In the genomic region with DNA sequence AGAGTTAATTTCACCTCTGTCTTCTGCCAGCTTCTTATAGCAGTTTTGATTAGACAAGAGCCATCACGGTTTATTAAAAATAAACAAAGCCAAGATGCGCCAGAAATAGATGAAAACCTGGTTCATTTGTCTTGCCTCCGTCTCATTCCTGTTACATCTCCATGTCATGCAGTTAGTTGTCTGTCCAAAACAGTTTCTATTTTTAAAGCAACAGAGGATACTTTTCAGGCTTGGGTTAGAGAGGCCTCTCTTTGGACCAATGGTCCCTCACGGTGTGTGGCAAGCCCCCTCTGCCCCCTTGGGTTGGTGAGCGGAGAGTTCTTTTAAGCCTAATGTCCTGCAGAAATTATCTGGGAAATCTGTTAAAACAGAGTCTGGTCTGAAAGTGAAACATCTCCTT, we compare ENCODE assay signal across 23 cellular contexts.
DNase-seq lines count a peak whose midpoint lies in the region; ATAC-seq, FAIRE-seq and TF ChIP-seq lines count a peak whose summit lies in the region.
"Had no signal": no experiment of that assay in that cellular context is flagged by ENCODE, and none has a peak within 500 bp of the region (broad histone marks: within the 10 kb centered on the region; RNA-seq: fewer than 3 reads in every experiment).

No MANE protein-coding gene starts in this region.

- no peak overlapping the region for H3K27ac Mint-ChIP-seq in activated naive CD4-positive, alpha-beta T cell treated with anti-CD3 and anti-CD28 coated beads for 36 hours
- H3K27ac Mint-ChIP-seq in endodermal cell: no peak overlapping the region
- H3K27ac Mint-ChIP-seq: CD4-positive, CD25-positive, alpha-beta regulatory T cell had no signal

- intact Hi-C loops in Right ventricle myocardium inferior (cut with DNase I) (no loop called here), spleen (cut with DNase I; ENCODE audit: low total_unique reads) (no loop called here)
- intact Hi-C loops in activated naive CD4-positive, alpha-beta T cell treated with anti-CD3 and anti-CD28 coated beads for 36 hours (cut with micrococcal nuclease): no loop called here

- H3K27me3 ChIP-seq in right atrium auricular region (no peaks in the 10 kb centered on the region), spleen (replicated peaks in 1 of 7) (no peaks in the 10 kb centered on the region), endodermal cell (ENCODE audit: control insufficient read depth, insufficient read depth, low read length, poor library complexity, severe bottlenecking) (no peaks in the 10 kb centered on the region)

- H3K9me3 ChIP-seq in right atrium auricular region (no peaks in the 10 kb centered on the region), spleen (peaks cover 0 to 9% (median 0%) of the 10 kb centered on the region in 8 donors), endodermal cell (ENCODE audit: control insufficient read depth, low read length) (no peaks in the 10 kb centered on the region)

- H3K4me1 Mint-ChIP-seq in activated naive CD4-positive, alpha-beta T cell treated with anti-CD3 and anti-CD28 coated beads for 36 hours (ENCODE audit: low read depth): peaks cover 17% of the 10 kb centered on the region
- H3K4me1 Mint-ChIP-seq in endodermal cell: no peaks in the 10 kb centered on the region

- H3K36me3 ChIP-seq in right atrium auricular region (no peaks in the 10 kb centered on the region), spleen (no peaks in the 10 kb centered on the region), endodermal cell (ENCODE audit: control insufficient read depth, insufficient read depth, low read length) (no peaks in the 10 kb centered on the region)

- no peak overlapping the region for H3K4me3 ChIP-seq in right atrium auricular region
- H3K4me3 ChIP-seq in spleen: no peak overlapping the region
- H3K4me3 ChIP-seq in endodermal cell (ENCODE audit: low read length): no peak overlapping the region

- H3K4me1 ChIP-seq in right atrium auricular region (no peaks in the 10 kb centered on the region), spleen (peaks cover 0 to 6% (median 0%) of the 10 kb centered on the region in 6 donors), endodermal cell (ENCODE audit: control insufficient read depth, insufficient read depth, low read length) (no peaks in the 10 kb centered on the region)

- H3K4me3 Mint-ChIP-seq in activated naive CD4-positive, alpha-beta T cell treated with anti-CD3 and anti-CD28 coated beads for 36 hours: no peak overlapping the region
- no peak overlapping the region for H3K4me3 Mint-ChIP-seq in endodermal cell
- H3K4me3 Mint-ChIP-seq: CD4-positive, CD25-positive, alpha-beta regulatory T cell had no signal

- CTCF ChIA-PET in activated naive CD4-positive, alpha-beta T cell treated with anti-CD3 and anti-CD28 coated beads for 36 hours (lab: Charles Lee): no interaction called here

- no peaks in the 10 kb centered on the region for H3K27me3 Mint-ChIP-seq in activated naive CD4-positive, alpha-beta T cell treated with anti-CD3 and anti-CD28 coated beads for 36 hours (ENCODE audit: low read depth)
- H3K27me3 Mint-ChIP-seq in endodermal cell (ENCODE audit: insufficient read depth): no peaks in the 10 kb centered on the region

- ATAC-seq in Right ventricle myocardium inferior: no peak
- no peak for ATAC-seq in GM21529 (IDR thresholded peaks at IDR 0.05; ENCODE audit: unreplicated experiment)
- ATAC-seq: HCT116, PC-3 had no signal

- WGBS in spleen, 5 donors: 74 to 87% (median 86%) methylated on average over 5 of the region's 5 CpGs
- 93 to 94% methylated on average over 4 to 5 of the region's 5 CpGs for WGBS in endodermal cell (ENCODE audit: insufficient coverage in 1 of 2, insufficient read length in 1 of 2), 2 experiments

- TF ChIP-seq CTCF in right atrium auricular region (IDR thresholded peaks at IDR 0.05) (no peak), spleen (IDR thresholded peaks at IDR 0.05 in 8 of 11, conservative IDR thresholded peaks at IDR 0.05 in 3 of 11) (no peak), endodermal cell (conservative IDR thresholded peaks at IDR 0.05) (no peak)

- peak; percentile 27 for FAIRE-seq in islet of Langerhans (lab: Jason Lieb, UNC)
- FAIRE-seq: GM19239, H1 had no signal

- H3K27ac ChIP-seq in right atrium auricular region (peak overlapping the region; percentile 7 to 33), spleen (peak overlapping the region in 5 of 8 donors; percentile 19 to 36 (median 26)), endodermal cell (ENCODE audit: low read depth, low read length) (no peak overlapping the region)

- DNase-seq in right atrium auricular region (ENCODE audit: low spot score) (no peak), Right ventricle myocardium inferior (ENCODE audit: missing footprints) (no peak), spleen (no peak), globus pallidus (ENCODE audit: low spot score) (no peak), endodermal cell (no peak)
- DNase-seq in activated naive CD4-positive, alpha-beta T cell treated with anti-CD3 and anti-CD28 coated beads for 36 hours: no peak
- DNase-seq: CD4-positive, CD25-positive, alpha-beta regulatory T cell; EL; GF-D8; Kasumi-1; NCI-H1048; NCI-H1417 treated with DMSO at 0.1 percent for 48 hours; NCI-H187 treated with DMSO at 0.1 percent for 48 hours; NCI-H2107; NCI-H446 treated with DMSO at 0.1 percent for 48 hours; NCI-H526 treated with DMSO at 0.1 percent for 48 hours; PC-3; SHP77 treated with DMSO at 0.1 percent for 48 hours had no signal

- peaks cover 9% of the 10 kb centered on the region for H3K9me3 Mint-ChIP-seq in activated naive CD4-positive, alpha-beta T cell treated with anti-CD3 and anti-CD28 coated beads for 36 hours
- no peaks in the 10 kb centered on the region for H3K9me3 Mint-ChIP-seq in endodermal cell

- H3K9ac ChIP-seq in endodermal cell (ENCODE audit: extremely low read depth, low read length, poor library complexity, severe bottlenecking): no peak overlapping the region

- TF ChIP-seq POLR2A in spleen (IDR thresholded peaks at IDR 0.05): no peak

- H3K36me3 Mint-ChIP-seq in activated naive CD4-positive, alpha-beta T cell treated with anti-CD3 and anti-CD28 coated beads for 36 hours (ENCODE audit: low read depth): peaks cover 7% of the 10 kb centered on the region
- no peaks in the 10 kb centered on the region for H3K36me3 Mint-ChIP-seq in endodermal cell (ENCODE audit: low read depth)
- H3K36me3 Mint-ChIP-seq: CD4-positive, CD25-positive, alpha-beta regulatory T cell had no signal
